ENCODE assay signal across 25 cellular contexts in the genomic region with DNA sequence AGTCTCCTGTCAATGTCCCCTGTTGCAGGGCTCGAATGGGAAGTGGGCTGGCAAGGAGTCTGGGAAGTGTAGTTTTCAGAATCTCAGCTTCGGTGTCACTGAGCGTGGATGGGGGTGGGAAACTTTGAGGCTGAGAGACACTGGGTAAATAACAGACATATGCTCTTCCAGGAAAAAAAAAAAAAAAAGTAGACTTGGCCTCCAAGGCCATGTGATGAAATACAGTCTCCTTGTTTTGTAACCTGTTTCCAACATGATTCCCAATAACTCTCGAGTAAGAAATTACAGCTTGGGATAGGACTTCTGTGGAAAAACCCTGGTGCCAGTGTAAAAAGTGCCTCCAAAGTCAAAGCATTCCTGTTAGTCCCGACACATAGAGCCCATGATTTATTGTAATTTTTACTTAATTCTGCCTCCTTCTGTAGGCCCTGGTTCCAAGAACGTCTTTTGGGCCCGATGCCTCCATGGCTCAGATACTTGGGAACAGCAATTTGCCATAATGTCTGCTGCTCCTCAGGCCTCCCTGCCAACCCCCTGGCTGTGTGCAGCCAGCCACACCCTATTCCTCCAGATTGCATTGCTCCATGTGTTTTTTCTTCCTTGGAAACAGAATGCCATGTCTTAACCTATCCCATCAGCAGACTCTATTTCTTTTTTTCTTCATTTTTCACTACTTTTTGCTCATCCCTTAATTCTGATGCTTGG.
DNase-seq lines count a peak whose midpoint lies in the region; TF ChIP-seq lines count a peak whose summit lies in the region.
"Had no signal": no experiment of that assay in that cellular context is flagged by ENCODE, and none has a peak within 500 bp of the region (broad histone marks: within the 10 kb centered on the region; RNA-seq: fewer than 3 reads in every experiment).

No MANE protein-coding gene starts in this region.

- H3K9me3 ChIP-seq in suprapubic skin: no peaks in the 10 kb centered on the region
- H3K9me3 ChIP-seq: body of pancreas, Caco-2, colonic mucosa, upper lobe of right lung had no signal

- peaks cover 22% of the 10 kb centered on the region for H3K4me1 ChIP-seq in suprapubic skin
- H3K4me1 ChIP-seq: body of pancreas, Caco-2, colonic mucosa, upper lobe of right lung had no signal

- H3K27me3 Mint-ChIP-seq in osteocyte (ENCODE audit: unreplicated experiment) (no peaks in the 10 kb centered on the region), nephron progenitor cell (ENCODE audit: low read depth, poor library complexity) (peaks cover 5% of the 10 kb centered on the region), chondrocyte (ENCODE audit: low read depth) (no peaks in the 10 kb centered on the region)
- H3K27me3 Mint-ChIP-seq: B cell had no signal

- no peaks in the 10 kb centered on the region for H3K36me3 ChIP-seq in suprapubic skin
- H3K36me3 ChIP-seq: colonic mucosa, upper lobe of right lung had no signal

- no peak for TF ChIP-seq POLR2A in lower leg skin (IDR thresholded peaks at IDR 0.05)
- no peak for TF ChIP-seq POLR2A in suprapubic skin (IDR thresholded peaks at IDR 0.05)

- no peak overlapping the region for H3K4me3 ChIP-seq in fibroblast of pulmonary artery (replicated peaks; ENCODE audit: low read depth, low read length)
- no peak overlapping the region for H3K4me3 ChIP-seq in lower leg skin (ENCODE audit: low read depth, poor library complexity, severe bottlenecking)
- H3K4me3 ChIP-seq in suprapubic skin: no peak overlapping the region
- H3K4me3 ChIP-seq: body of pancreas, colonic mucosa, upper lobe of right lung had no signal

- H3K4me3 Mint-ChIP-seq in osteocyte (ENCODE audit: unreplicated experiment) (no peak overlapping the region), nephron progenitor cell (no peak overlapping the region), chondrocyte (ENCODE audit: unreplicated experiment) (no peak overlapping the region)
- H3K4me3 Mint-ChIP-seq: activated CD4-positive, alpha-beta T cell treated with anti-CD3 and anti-CD28 coated beads for 36 hours; activated naive CD8-positive, alpha-beta T cell treated with anti-CD3 and anti-CD28 coated beads for 36 hours; activated T-helper 17 cell treated with anti-CD3 and anti-CD28 coated beads, Interleukin-2, amount 50 U/mL, for 72 hours; B cell; endodermal cell; naive thymus-derived CD8-positive, alpha-beta T cell; stimulated activated naive CD8-positive, alpha-beta T cell treated with anti-CD3 and anti-CD28 coated beads, Interleukin-15, Interleukin-2, amounts not matched to agents 100 ng/mL and 50 ng/mL, for 24 hours had no signal

- no peaks in the 10 kb centered on the region for H3K9me3 Mint-ChIP-seq in osteocyte (ENCODE audit: unreplicated experiment)
- no peaks in the 10 kb centered on the region for H3K9me3 Mint-ChIP-seq in nephron progenitor cell
- no peaks in the 10 kb centered on the region for H3K9me3 Mint-ChIP-seq in chondrocyte (ENCODE audit: low read depth)
- H3K9me3 Mint-ChIP-seq: activated naive CD8-positive, alpha-beta T cell treated with anti-CD3 and anti-CD28 coated beads for 36 hours; activated T-helper 17 cell treated with anti-CD3 and anti-CD28 coated beads, Interleukin-2, amount 50 U/mL, for 72 hours; stimulated activated naive CD8-positive, alpha-beta T cell treated with anti-CD3 and anti-CD28 coated beads, Interleukin-15, Interleukin-2, amounts not matched to agents 100 ng/mL and 50 ng/mL, for 24 hours had no signal

- H3K36me3 Mint-ChIP-seq in osteocyte (ENCODE audit: unreplicated experiment) (no peaks in the 10 kb centered on the region), nephron progenitor cell (ENCODE audit: low read depth) (no peaks in the 10 kb centered on the region), chondrocyte (ENCODE audit: low read depth) (no peaks in the 10 kb centered on the region)
- H3K36me3 Mint-ChIP-seq: activated naive CD8-positive, alpha-beta T cell treated with anti-CD3 and anti-CD28 coated beads for 36 hours; naive thymus-derived CD8-positive, alpha-beta T cell had no signal

- intact Hi-C loops in lower leg skin (cut with DNase I; ENCODE audit: low total_unique reads): no loop called here

- H3K4me1 Mint-ChIP-seq in osteocyte (ENCODE audit: unreplicated experiment) (peaks cover 11% of the 10 kb centered on the region), nephron progenitor cell (peaks cover 10% of the 10 kb centered on the region), chondrocyte (ENCODE audit: low read depth) (peaks cover 11% of the 10 kb centered on the region)
- H3K4me1 Mint-ChIP-seq: activated CD4-positive, alpha-beta T cell treated with anti-CD3 and anti-CD28 coated beads for 36 hours; activated naive CD8-positive, alpha-beta T cell treated with anti-CD3 and anti-CD28 coated beads for 36 hours; activated T-helper 17 cell treated with anti-CD3 and anti-CD28 coated beads, Interleukin-2, amount 50 U/mL, for 72 hours; B cell; naive thymus-derived CD8-positive, alpha-beta T cell had no signal

- H3K27ac ChIP-seq in suprapubic skin: no peak overlapping the region
- H3K27ac ChIP-seq: body of pancreas, colonic mucosa, upper lobe of right lung had no signal

- no peak overlapping the region for H3K27ac Mint-ChIP-seq in osteocyte (ENCODE audit: unreplicated experiment)
- no peak overlapping the region for H3K27ac Mint-ChIP-seq in nephron progenitor cell
- no peak overlapping the region for H3K27ac Mint-ChIP-seq in chondrocyte (ENCODE audit: unreplicated experiment)
- H3K27ac Mint-ChIP-seq: activated CD4-positive, alpha-beta T cell treated with anti-CD3 and anti-CD28 coated beads for 36 hours; activated naive CD8-positive, alpha-beta T cell treated with anti-CD3 and anti-CD28 coated beads for 36 hours; activated T-helper 17 cell treated with anti-CD3 and anti-CD28 coated beads, Interleukin-2, amount 50 U/mL, for 72 hours; B cell; naive thymus-derived CD8-positive, alpha-beta T cell; stimulated activated naive CD8-positive, alpha-beta T cell treated with anti-CD3 and anti-CD28 coated beads, Interleukin-15, Interleukin-2, amounts not matched to agents 100 ng/mL and 50 ng/mL, for 24 hours had no signal

- no peaks in the 10 kb centered on the region for H3K27me3 ChIP-seq in suprapubic skin
- H3K27me3 ChIP-seq: body of pancreas, colonic mucosa, upper lobe of right lung had no signal

- 41 to 48% methylated on average over 7 of the region's 7 CpGs for WGBS in lower leg skin, 2 donors
- WGBS in suprapubic skin: 39% methylated on average over 7 of the region's 7 CpGs

- peak; percentile 95 for DNase-seq in NCI-H2171 treated with DMSO at 0.1 percent for 48 hours (lab: John Stamatoyannopoulos, UW)
- peak; percentile 40 for DNase-seq in fibroblast of pulmonary artery (ENCODE audit: low read depth)
- peak; percentile 67 to 91 for DNase-seq in lower leg skin (ENCODE audit: low spot score in 2 of 2)
- peak; percentile 75 to 82 for DNase-seq in suprapubic skin (ENCODE audit: low spot score in 2 of 2)
- no peak for DNase-seq in osteocyte (ENCODE audit: extremely low spot score, unreplicated experiment)
- no peak for DNase-seq in nephron progenitor cell
- no peak for DNase-seq in T-helper 9 cell
- DNase-seq in chondrocyte (ENCODE audit: low spot score): no peak
- DNase-seq: activated CD4-positive, alpha-beta T cell treated with anti-CD3 and anti-CD28 coated beads for 36 hours; activated naive CD8-positive, alpha-beta T cell treated with anti-CD3 and anti-CD28 coated beads for 36 hours; body of pancreas; Caco-2; colonic mucosa; endodermal cell; hippocampal formation; naive thymus-derived CD8-positive, alpha-beta T cell; NCI-H1092 treated with DMSO at 0.1 percent for 48 hours; NCI-H2029 treated with DMSO at 0.1 percent for 48 hours; NCI-H510A; posterior cingulate gyrus; stimulated activated CD4-positive, alpha-beta T cell treated with anti-CD3 and anti-CD28 coated beads, Interleukin-4, amount 100 ng/mL, for 1 hour; upper lobe of right lung had no signal

- TF ChIP-seq CTCF in fibroblast of pulmonary artery (IDR thresholded peaks at IDR 0.05; ENCODE audit: low read length, missing control alignments): no peak
- TF ChIP-seq CTCF in lower leg skin (IDR thresholded peaks at IDR 0.05): no peak
- TF ChIP-seq CTCF in suprapubic skin (IDR thresholded peaks at IDR 0.05): no peak
- no peak for TF ChIP-seq CTCF in osteocyte (IDR thresholded peaks at IDR 0.05)
- no peak for TF ChIP-seq CTCF in nephron progenitor cell (IDR thresholded peaks at IDR 0.05)
- TF ChIP-seq CTCF in chondrocyte (IDR thresholded peaks at IDR 0.05): no peak

- no peak for TF ChIP-seq EP300 in suprapubic skin (IDR thresholded peaks at IDR 0.05)

Comparison
In these comparisons a context has a peak if more than half of its experiments do, and no peak if none do; other contexts are left out.
1. DNase-seq: peak in NCI-H2171 treated with DMSO at 0.1 percent for 48 hours (single experiment), fibroblast of pulmonary artery (single experiment), lower leg skin (2 of 2) and suprapubic skin (2 of 2); none in osteocyte (single experiment), nephron progenitor cell (single experiment), T-helper 9 cell (single experiment) and chondrocyte (single experiment).